Comparison of ENCODE assay signal across 25 cellular contexts in genomic region chrX:6959006-6959405, GRCh38.
"Had no signal": no experiment of that assay in that cellular context is flagged by ENCODE, and none has a peak within 500 bp of the region (broad histone marks: within the 10 kb centered on the region; RNA-seq: fewer than 3 reads in every experiment).

No MANE protein-coding gene starts in this region.

- H3K36me3 Mint-ChIP-seq: natural killer cell treated with Interleukin-12 subunit alpha and Interleukin-12 subunit beta and Interleukin-15 and Interleukin-18, amount 100 ng/mL, for 72 hours had no signal

- H3K36me3 ChIP-seq: gastroesophageal sphincter, neutrophil, ovary, prostate gland, spleen, upper lobe of right lung had no signal

- H3K4me1 ChIP-seq: gastroesophageal sphincter, prostate gland, upper lobe of right lung had no signal

- ATAC-seq: gastroesophageal sphincter; left ventricle myocardium superior; natural killer cell treated with Interleukin-12 subunit alpha and Interleukin-12 subunit beta and Interleukin-15 and Interleukin-18, amount 100 ng/mL, for 72 hours; upper lobe of right lung had no signal

- DNase-seq: activated CD4-positive, alpha-beta T cell treated with anti-CD3 and anti-CD28 coated beads for 4 hours; activated CD4-positive, alpha-beta T cell treated with anti-CD3 and anti-CD28 coated beads, Interleukin-2, amount 50 U/mL, for 48 hours; activated CD4-positive, CD25-positive, alpha-beta regulatory T cell; activated effector memory CD4-positive, alpha-beta T cell treated with Interleukin-2 at 50 U/mL for 16 hours; activated naive CD4-positive, alpha-beta T cell treated with anti-CD3 and anti-CD28 coated beads for 36 hours; activated T-cell treated with anti-CD3 and anti-CD28 coated beads, Interleukin-2, amount 50 U/mL, for 48 hours; amygdala; cerebellar nuclear complex; cortex of kidney; head of caudate nucleus; left ventricle myocardium superior; mammary epithelial cell; midbrain; ovary; spleen; stimulated activated CD4-positive, alpha-beta T cell treated with anti-CD3 and anti-CD28 coated beads, Interleukin-4, amount 100 ng/mL, for 1 hour; stimulated activated naive CD4-positive, alpha-beta T cell; T1000; upper lobe of right lung had no signal

- H3K4me3 ChIP-seq: gastroesophageal sphincter, ovary, prostate gland, spleen, upper lobe of right lung had no signal

- H3K9me3 ChIP-seq: neutrophil, prostate gland, upper lobe of right lung had no signal

- H3K27me3 ChIP-seq: gastroesophageal sphincter, neutrophil, ovary, spleen, upper lobe of right lung had no signal

- H3K4me3 Mint-ChIP-seq: activated naive CD4-positive, alpha-beta T cell treated with anti-CD3 and anti-CD28 coated beads for 36 hours; natural killer cell treated with Interleukin-12 subunit alpha and Interleukin-12 subunit beta and Interleukin-15 and Interleukin-18, amount 100 ng/mL, for 72 hours; T-helper 1 cell treated with Interleukin-12 subunit alpha and Interleukin-12 subunit beta and Interleukin-4 antibody, amounts not matched to agents 30 μg/mL and 1 μg/mL, for 36 hours had no signal

- H3K9me3 Mint-ChIP-seq: activated naive CD4-positive, alpha-beta T cell treated with anti-CD3 and anti-CD28 coated beads for 36 hours; T-helper 1 cell treated with Interleukin-12 subunit alpha and Interleukin-12 subunit beta and Interleukin-4 antibody, amounts not matched to agents 30 μg/mL and 1 μg/mL, for 36 hours had no signal

- H3K27me3 Mint-ChIP-seq: natural killer cell treated with Interleukin-12 subunit alpha and Interleukin-12 subunit beta and Interleukin-15 and Interleukin-18, amount 100 ng/mL, for 72 hours had no signal

- H3K27ac Mint-ChIP-seq: activated naive CD4-positive, alpha-beta T cell treated with anti-CD3 and anti-CD28 coated beads for 36 hours; natural killer cell treated with Interleukin-12 subunit alpha and Interleukin-12 subunit beta and Interleukin-15 and Interleukin-18, amount 100 ng/mL, for 72 hours; T-helper 1 cell treated with Interleukin-12 subunit alpha and Interleukin-12 subunit beta and Interleukin-4 antibody, amounts not matched to agents 30 μg/mL and 1 μg/mL, for 36 hours had no signal

- H3K27ac ChIP-seq: epithelial cell of prostate, gastroesophageal sphincter, neutrophil, ovary, prostate gland, upper lobe of right lung had no signal
